Comparison of ENCODE assay signal across 1 cellular context in the genomic region with DNA sequence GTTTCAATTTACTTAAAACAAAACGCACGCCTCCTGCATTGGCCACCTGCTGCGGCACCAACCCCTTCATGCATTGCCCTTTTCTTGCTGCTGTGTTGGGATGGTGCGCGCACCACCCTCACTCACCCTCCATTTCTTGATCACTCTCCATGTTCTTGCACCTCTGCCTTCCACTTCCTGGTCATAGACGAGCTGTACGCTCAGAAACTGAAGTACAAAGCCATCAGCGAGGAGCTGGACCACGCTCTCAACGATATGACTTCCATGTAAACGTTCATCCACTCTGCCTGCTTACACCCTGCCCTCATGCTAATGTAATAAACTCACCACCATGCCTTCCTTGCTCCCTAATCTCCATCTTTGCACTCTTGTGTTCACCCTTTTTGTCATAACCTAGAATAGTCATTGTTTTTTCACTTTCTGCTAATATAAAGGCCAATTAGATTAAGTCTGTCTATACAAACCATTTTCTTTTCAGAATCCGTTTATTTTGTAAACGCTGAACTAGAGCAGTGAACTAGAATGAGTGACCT.
TF ChIP-seq lines count a peak whose summit lies in the region.

No MANE protein-coding gene starts in this region.

TF ChIP-seq in K562, 482 proteins besides CTCF, POLR2A, EP300 and RAD21:
- TF ChIP-seq KLF10 (CRISPR knock-in tag; IDR thresholded peaks at IDR 0.05) (no peak), ATF1 (CRISPR knock-in tag; IDR thresholded peaks at IDR 0.05) (no peak), ATF1 (tag; IDR thresholded peaks at IDR 0.05) (0 out of 2 replicates have a peak, but pooled peaks have one; percentile 0)
- TF ChIP-seq, protein P1, sequence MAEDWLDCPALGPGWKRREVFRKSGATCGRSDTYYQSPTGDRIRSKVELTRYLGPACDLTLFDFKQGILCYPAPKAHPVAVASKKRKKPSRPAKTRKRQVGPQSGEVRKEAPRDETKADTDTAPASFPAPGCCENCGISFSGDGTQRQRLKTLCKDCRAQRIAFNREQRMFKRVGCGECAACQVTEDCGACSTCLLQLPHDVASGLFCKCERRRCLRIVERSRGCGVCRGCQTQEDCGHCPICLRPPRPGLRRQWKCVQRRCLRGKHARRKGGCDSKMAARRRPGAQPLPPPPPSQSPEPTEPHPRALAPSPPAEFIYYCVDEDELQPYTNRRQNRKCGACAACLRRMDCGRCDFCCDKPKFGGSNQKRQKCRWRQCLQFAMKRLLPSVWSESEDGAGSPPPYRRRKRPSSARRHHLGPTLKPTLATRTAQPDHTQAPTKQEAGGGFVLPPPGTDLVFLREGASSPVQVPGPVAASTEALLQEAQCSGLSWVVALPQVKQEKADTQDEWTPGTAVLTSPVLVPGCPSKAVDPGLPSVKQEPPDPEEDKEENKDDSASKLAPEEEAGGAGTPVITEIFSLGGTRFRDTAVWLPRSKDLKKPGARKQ (CRISPR knock-in tag; IDR thresholded peaks at IDR 0.05) = peak; percentile 69; the same call in 1 of the 2 replicates
TF ChIP-seq in K562: peak in this region for 2.
